In genomic region chr9:112784020-112784788, GRCh38 we compare ENCODE assay signal across 13 cellular contexts. TPM values are rescaled to one million over a fixed set of nuclear protein-coding genes. Genes with fewer than 3 reads are reported as not detected.
A peak's percentile ranks its signal among the peaks of the same experiment; 100 is the strongest.
DNase-seq lines count a peak whose midpoint lies in the region; FAIRE-seq and TF ChIP-seq lines count a peak whose summit lies in the region.
"Had no signal": no experiment of that assay in that cellular context is flagged by ENCODE, and none has a peak within 500 bp of the region (broad histone marks: within the 10 kb centered on the region; RNA-seq: fewer than 3 reads in every experiment).

No MANE protein-coding gene starts in this region.

- FAIRE-seq in keratinocyte (lab: Jason Lieb, UNC) = peak; percentile 77
- no peak for FAIRE-seq in RCC 7860 (lab: Jason Lieb, UNC)

- H3K4me3 ChIP-seq in astrocyte of the spinal cord (ENCODE audit: low read depth, low read length) (no peak overlapping the region), keratinocyte (ENCODE audit: control insufficient read depth in 2 of 3, extremely low read depth in 1 of 3, insufficient read depth in 2 of 3, low read depth in 1 of 3, low read length in 3 of 3) (no peak overlapping the region)
- H3K4me3 ChIP-seq: upper lobe of left lung had no signal

- dilution Hi-C loops in keratinocyte (cut with MboI; ENCODE audit: extremely low pct_ligation_motif_present, low sequenced_read_pairs) = no loop called here

- H3K27me3 ChIP-seq in keratinocyte (ENCODE audit: control insufficient read depth, extremely low read depth, insufficient read depth, low read length) = no peaks in the 10 kb centered on the region
- H3K27me3 ChIP-seq: upper lobe of left lung had no signal

- H4K20me1 ChIP-seq in keratinocyte (ENCODE audit: control insufficient read depth, extremely low read depth, insufficient read depth, low read length) = peaks cover 3% of the 10 kb centered on the region

- no peak overlapping the region for H2AFZ ChIP-seq in keratinocyte (ENCODE audit: control insufficient read depth, low read length)

- peak; percentile 55 for DNase-seq in COLO668 (lab: John Stamatoyannopoulos, UW; ENCODE audit: unreplicated experiment)
- DNase-seq in NCI-H1092 treated with DMSO at 0.1 percent for 48 hours (lab: John Stamatoyannopoulos, UW) = peak; percentile 26
- DNase-seq in astrocyte of the spinal cord (ENCODE audit: low read depth, low spot score) = peak; percentile 54
- no peak for DNase-seq in keratinocyte (ENCODE audit: low read depth, low spot score)
- no peak for DNase-seq in stimulated activated CD4-positive, alpha-beta T cell treated with anti-CD3 and anti-CD28 coated beads, Interleukin-4, amount 100 ng/mL, for 1 hour
- DNase-seq in Ammon's horn (ENCODE audit: low spot score) = no peak
- DNase-seq in activated naive CD4-positive, alpha-beta T cell treated with anti-CD3 and anti-CD28 coated beads, Interleukin-2, amount 50 U/mL, for 16 hours = no peak
- DNase-seq in RCC 7860 (ENCODE audit: low spot score) = no peak
- DNase-seq: activated CD4-positive, alpha-beta T cell treated with anti-CD3 and anti-CD28 coated beads, Interleukin-2, amount 10 ng/mL, durations not matched to agents 7 days and 5 days; CD8-positive, alpha-beta T cell; NK-92 treated with Interleukin-12 subunit alpha and Interleukin-12 subunit beta, amount 100 ng/mL, for 24 hours; stimulated activated CD4-positive, alpha-beta T cell treated with anti-CD3 and anti-CD28 coated beads, Interleukin-2, amount 100 ng/mL, for 24 hours had no signal

- peaks cover 18% of the 10 kb centered on the region for H3K79me2 ChIP-seq in keratinocyte (ENCODE audit: control insufficient read depth, insufficient read depth, low read length)

- no peaks in the 10 kb centered on the region for H3K9me1 ChIP-seq in keratinocyte (ENCODE audit: control insufficient read depth, extremely low read depth, insufficient read depth, low read length)

- in situ Hi-C loops in astrocyte of the spinal cord (cut with HindIII; ENCODE audit: low sequenced_read_pairs) = no loop called here

- no peaks in the 10 kb centered on the region for H3K9me3 ChIP-seq in keratinocyte (ENCODE audit: control insufficient read depth, low read depth, low read length)
- H3K9me3 ChIP-seq: upper lobe of left lung had no signal

- H3K4me2 ChIP-seq in keratinocyte (ENCODE audit: control insufficient read depth, extremely low read depth, insufficient read depth, low read depth, low read length) = no peak overlapping the region

- no peak overlapping the region for H3K27ac ChIP-seq in keratinocyte (ENCODE audit: control insufficient read depth, insufficient read depth, low read length)
- H3K27ac ChIP-seq: upper lobe of left lung had no signal

- H3K4me1 ChIP-seq in keratinocyte (ENCODE audit: control insufficient read depth, extremely low read depth, insufficient read depth, low read length) = peaks cover 4% of the 10 kb centered on the region

- no peak overlapping the region for H3K9ac ChIP-seq in keratinocyte (ENCODE audit: control insufficient read depth, extremely low read depth, insufficient read depth, low read length)

- H3K36me3 ChIP-seq in keratinocyte (ENCODE audit: control insufficient read depth in 2 of 2, extremely low read depth in 1 of 2, insufficient read depth in 2 of 2, low read length in 2 of 2) = no peaks in the 10 kb centered on the region
- H3K36me3 ChIP-seq: upper lobe of left lung had no signal

- no peak for TF ChIP-seq CTCF in astrocyte of the spinal cord (IDR thresholded peaks at IDR 0.05; ENCODE audit: low read depth, low read length)
- TF ChIP-seq CTCF in keratinocyte (optimal IDR thresholded peaks at IDR 0.05 in 1 of 3, IDR thresholded peaks at IDR 0.05 in 1 of 3, conservative IDR thresholded peaks at IDR 0.05 in 1 of 3; ENCODE audit: extremely low read depth in 1 of 3, insufficient read depth in 2 of 3, low read length in 3 of 3) = no peak

RNA-seq across cellular contexts. Expression of gene SNX30, which starts 33.6 kb away (rescaled TPM):
- polyA plus RNA-seq in keratinocyte = 6.6 to 9.4 TPM (median 9.0 TPM) in 3 replicates
- polyA plus RNA-seq in keratinocyte (2011; ENCODE audit: low read depth) = 6.4 TPM
- 5.8 and 8.0 TPM in 2 replicates for polyA plus RNA-seq in keratinocyte (2011; cell fraction: cytosol; rRNA removed)
- 17.7 and 18.7 TPM in 2 replicates for polyA plus RNA-seq in keratinocyte (2011; cell fraction: nucleus; rRNA removed)
- 4.7 and 8.2 TPM in 2 replicates for polyA plus RNA-seq in keratinocyte (2012; ENCODE audit: low replicate concordance)
- polyA minus RNA-seq in keratinocyte = 8.5 to 19.3 TPM (median 14.0 TPM) in 3 replicates
- 8.4 TPM for polyA minus RNA-seq in keratinocyte (2011; cell fraction: cytosol; rRNA and poly(A)+ RNA removed)
- 11.0 and 23.2 TPM in 2 replicates for polyA minus RNA-seq in keratinocyte (2011; cell fraction: nucleus; rRNA and poly(A)+ RNA removed)

Comparison
In these comparisons a context has a peak if more than half of its experiments do, and no peak if none do; other contexts are left out.
1. DNase-seq: peak in COLO668 (single experiment), NCI-H1092 treated with DMSO at 0.1 percent for 48 hours (single experiment) and astrocyte of the spinal cord (single experiment); none in keratinocyte (single experiment), stimulated activated CD4-positive, alpha-beta T cell treated with anti-CD3 and anti-CD28 coated beads, Interleukin-4, amount 100 ng/mL, for 1 hour (single experiment), Ammon's horn (single experiment), activated naive CD4-positive, alpha-beta T cell treated with anti-CD3 and anti-CD28 coated beads, Interleukin-2, amount 50 U/mL, for 16 hours (single experiment) and RCC 7860 (single experiment).